2 cellular contexts compared by ENCODE assay signal in the genomic region with DNA sequence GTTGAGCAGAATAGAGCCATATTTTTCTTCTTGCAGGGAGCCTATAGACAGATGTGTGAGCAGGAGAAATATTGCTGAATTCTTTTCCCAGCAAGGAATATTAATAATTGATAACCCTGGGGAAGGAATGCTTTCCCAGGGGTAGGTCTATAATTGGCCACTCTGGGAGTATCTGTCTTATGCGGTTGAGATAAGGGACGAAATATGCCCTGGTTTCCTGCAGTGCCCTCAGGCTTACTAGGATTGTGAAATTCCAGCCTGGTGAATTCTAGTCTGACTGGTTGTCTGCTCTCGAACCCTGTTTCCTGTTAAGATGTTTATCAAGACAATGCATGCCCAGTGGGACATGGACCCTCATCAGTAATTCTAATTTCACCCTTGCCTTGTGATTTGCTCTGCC.
TF ChIP-seq lines count a peak whose summit lies in the region.

No MANE protein-coding gene starts in this region.

TF ChIP-seq in GM23338, 12 proteins besides CTCF, POLR2A, EP300 and RAD21:
- 0 out of 2 replicates have a peak, but pooled peaks have one; percentile 31 for TF ChIP-seq ZNF331 (CRISPR knock-in tag; IDR thresholded peaks at IDR 0.05; ENCODE audit: low read depth)

TF ChIP-seq in H1, 55 proteins besides CTCF, POLR2A, EP300 and RAD21:
- TF ChIP-seq CEBPB (IDR thresholded peaks at IDR 0.05; ENCODE audit: low read depth, low read length): peak; percentile 79
